13 cellular contexts compared by ENCODE assay signal in the genomic region with DNA sequence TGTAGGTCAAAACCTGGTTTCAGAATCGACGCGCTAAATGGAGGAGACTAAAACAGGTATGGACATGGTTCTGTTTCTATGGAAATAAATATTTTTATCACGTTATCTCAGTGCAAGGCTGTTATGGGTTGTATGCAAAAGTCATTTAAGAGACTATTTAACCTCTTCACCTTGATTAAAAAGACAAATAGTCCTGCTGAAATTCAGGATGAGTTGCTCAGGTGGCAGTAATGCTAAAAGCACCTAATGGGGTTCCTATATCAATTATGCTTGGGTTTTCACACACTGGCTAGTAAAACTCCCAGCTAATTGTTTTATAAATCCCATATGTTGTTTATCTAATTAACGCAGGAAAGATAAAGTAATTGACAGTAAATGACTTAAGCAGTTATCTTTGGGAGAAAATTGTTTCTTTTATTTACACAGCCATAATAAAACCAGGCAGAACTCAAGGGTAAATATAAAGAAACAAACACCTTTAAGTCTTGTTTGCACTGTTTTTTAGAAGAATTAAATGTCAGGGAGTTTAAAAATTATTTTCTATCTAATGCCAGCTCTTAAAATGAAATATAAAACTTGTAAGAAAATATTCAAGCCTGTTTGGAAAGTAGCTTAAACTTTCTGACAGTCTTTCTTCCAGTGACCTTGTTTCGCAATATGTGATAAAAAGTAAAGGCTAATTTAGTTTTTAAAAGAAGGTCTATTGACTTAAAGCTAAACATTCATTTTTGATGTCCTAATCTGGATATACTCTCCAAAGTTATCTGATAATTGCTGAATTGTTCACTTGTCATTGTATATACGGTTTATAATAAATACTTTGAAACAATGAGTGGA. TPM values are rescaled to one million over a fixed set of nuclear protein-coding genes. Genes with fewer than 3 reads are reported as not detected.
DNase-seq lines count a peak whose midpoint lies in the region; ATAC-seq, FAIRE-seq and TF ChIP-seq lines count a peak whose summit lies in the region.
"Had no signal": no experiment of that assay in that cellular context is flagged by ENCODE, and none has a peak within 500 bp of the region (broad histone marks: within the 10 kb centered on the region; RNA-seq: fewer than 3 reads in every experiment).

No MANE protein-coding gene starts in this region.

- CTCF ChIA-PET in endothelial cell of umbilical vein (lab: Charles Lee), result interaction anchor here (1.1 to 5.6 kb wide), 6 partner anchors 11 to 155 kb away, joined by 3 to 61 read pairs (median 6); partner anchors contain the start of gene EXOC6

- H3K9me1 ChIP-seq in endothelial cell of umbilical vein (replicated peaks; ENCODE audit: control insufficient read depth, extremely low read depth, insufficient read depth, low read length), result no peaks in the 10 kb centered on the region

- H4K20me1 ChIP-seq in DOHH2 (ENCODE audit: control insufficient read depth, insufficient read depth, low read depth, low read length) (0 out of 2 replicates have a peak, but pooled peaks cover 4% of the 10 kb centered on the region), endothelial cell of umbilical vein (replicated peaks; ENCODE audit: control insufficient read depth, extremely low read depth, insufficient read depth, low read length) (peaks cover 3% of the 10 kb centered on the region), osteoblast (ENCODE audit: insufficient read depth, low read length) (no peaks in the 10 kb centered on the region)

- BruUV-seq in endothelial cell of umbilical vein (replicated peaks; lab: Mats Ljungman, UMichigan), result no TSS peak

- no peak for ATAC-seq in GM21619 (IDR thresholded peaks at IDR 0.05; ENCODE audit: unreplicated experiment)
- ATAC-seq: left cardiac atrium had no signal

- DNase-seq in NB4 (ENCODE audit: low read depth) (no peak), endothelial cell of umbilical vein (ENCODE audit: low read depth, low spot score) (peak; percentile 29), osteoblast (ENCODE audit: insufficient read length, low spot score, missing footprints) (peak; percentile 21), ecto neural progenitor cell (ENCODE audit: low spot score) (no peak), amygdala (lab: John Stamatoyannopoulos, UW) (no peak), NCI-H2029 treated with DMSO at 0.1 percent for 48 hours (lab: John Stamatoyannopoulos, UW) (no peak)
- DNase-seq: effector memory CD4-positive, alpha-beta T cell; GDM1; left cardiac atrium; NCI-H526; stimulated activated CD4-positive, alpha-beta T cell treated with anti-CD3 and anti-CD28 coated beads, Interleukin-12 subunit alpha, Interleukin-12 subunit beta, amount 100 ng/mL, for 4 hours had no signal

- TF ChIP-seq CTCF in DOHH2 (IDR thresholded peaks at IDR 0.05; ENCODE audit: low read depth, low read length, poor library complexity, severe bottlenecking) (no peak), NB4 (IDR thresholded peaks at IDR 0.05; ENCODE audit: low read depth, low read length) (no peak), endothelial cell of umbilical vein (IDR thresholded peaks at IDR 0.05; ENCODE audit: extremely low read depth in 1 of 2, insufficient read depth in 1 of 2, low read depth in 1 of 2, low read length in 2 of 2) (no peak), osteoblast (IDR thresholded peaks at IDR 0.05; ENCODE audit: extremely low read depth, low read depth, low read length) (no peak)

- H3K4me3 ChIP-seq in DOHH2 (ENCODE audit: low read length), result peak overlapping the region; percentile 84
- H3K4me3 ChIP-seq in NB4 (ENCODE audit: low read depth, low read length), result peak overlapping the region; percentile 94
- H3K4me3 ChIP-seq in endothelial cell of umbilical vein (replicated peaks in 1 of 3; ENCODE audit: insufficient read depth in 1 of 3, low read depth in 1 of 3, low read length in 3 of 3), result peak overlapping the region; percentile 48 to 98 (median 91)
- no peak overlapping the region for H3K4me3 ChIP-seq in osteoblast (ENCODE audit: insufficient read depth, low read length)

- no peak overlapping the region for H2AFZ ChIP-seq in endothelial cell of umbilical vein (ENCODE audit: low read depth, low read length)
- H2AFZ ChIP-seq in osteoblast (ENCODE audit: low read length), result no peak overlapping the region

- H3K36me3 ChIP-seq in DOHH2 (ENCODE audit: control insufficient read depth, low read length) (peaks cover 8% of the 10 kb centered on the region), endothelial cell of umbilical vein (ENCODE audit: control insufficient read depth in 2 of 2, extremely low read depth in 1 of 2, insufficient read depth in 2 of 2, low read length in 2 of 2) (peaks cover 2 to 29% of the 10 kb centered on the region in 2 experiments), osteoblast (ENCODE audit: insufficient read depth, low read length) (no peaks in the 10 kb centered on the region)

- dilution Hi-C loops in endothelial cell of umbilical vein (cut with MboI; ENCODE audit: extremely low pct_ligation_motif_present, low sequenced_read_pairs), result no loop called here

- H3K9me2 ChIP-seq in DOHH2 (replicated peaks; ENCODE audit: control insufficient read depth, low read length), result no peaks in the 10 kb centered on the region

- H3K9me3 ChIP-seq in DOHH2 (ENCODE audit: control insufficient read depth, insufficient read depth, low read length) (no peaks in the 10 kb centered on the region), endothelial cell of umbilical vein (replicated peaks; ENCODE audit: control insufficient read depth, insufficient read depth, low read length) (no peaks in the 10 kb centered on the region), osteoblast (ENCODE audit: low read depth, low read length) (no peaks in the 10 kb centered on the region)

- H3K4me2 ChIP-seq in DOHH2 (ENCODE audit: low read length), result peak overlapping the region; percentile 97
- H3K4me2 ChIP-seq in endothelial cell of umbilical vein (ENCODE audit: insufficient read depth, low read length), result peak overlapping the region; percentile 100
- no peak overlapping the region for H3K4me2 ChIP-seq in osteoblast (ENCODE audit: insufficient read depth, low read length)

- H3K27me3 ChIP-seq in DOHH2 (ENCODE audit: control insufficient read depth, low read length), result peaks cover 64% of the 10 kb centered on the region
- no peaks in the 10 kb centered on the region for H3K27me3 ChIP-seq in endothelial cell of umbilical vein (ENCODE audit: control insufficient read depth in 2 of 2, insufficient read depth in 2 of 2, low read length in 2 of 2)
- no peaks in the 10 kb centered on the region for H3K27me3 ChIP-seq in osteoblast (ENCODE audit: insufficient read depth, low read length)

- H3K27ac ChIP-seq in DOHH2 (ENCODE audit: low read depth, low read length) (no peak overlapping the region), endothelial cell of umbilical vein (ENCODE audit: insufficient read depth, low read depth, low read length) (peak overlapping the region; percentile 73), osteoblast (ENCODE audit: low read depth, low read length) (no peak overlapping the region)

- no peaks in the 10 kb centered on the region for H3K79me2 ChIP-seq in DOHH2 (ENCODE audit: control insufficient read depth, low read length)
- H3K79me2 ChIP-seq in endothelial cell of umbilical vein (ENCODE audit: control insufficient read depth, insufficient read depth, low read length), result peaks cover 56% of the 10 kb centered on the region
- no peaks in the 10 kb centered on the region for H3K79me2 ChIP-seq in osteoblast (ENCODE audit: insufficient read depth, low read length)

- intact Hi-C loops in endothelial cell of umbilical vein (cut with micrococcal nuclease), result no loop called here

- peaks cover 42% of the 10 kb centered on the region for H3K4me1 ChIP-seq in DOHH2 (ENCODE audit: control insufficient read depth, low read length)
- H3K4me1 ChIP-seq in endothelial cell of umbilical vein (ENCODE audit: control insufficient read depth, extremely low read depth, insufficient read depth, low read length), result peaks cover 56% of the 10 kb centered on the region
- H3K4me1 ChIP-seq in osteoblast (ENCODE audit: insufficient read depth, low read length), result no peaks in the 10 kb centered on the region

- peak overlapping the region; percentile 93 for H3K9ac ChIP-seq in endothelial cell of umbilical vein (replicated peaks; ENCODE audit: extremely low read depth, insufficient read depth, low read length)

- no peak for FAIRE-seq in endothelial cell of umbilical vein (lab: Jason Lieb, UNC)

- POLR2A ChIA-PET in endothelial cell of umbilical vein (lab: Charles Lee), result interaction anchor here (1.1 to 2.0 kb wide), 2 partner anchors 130 to 150 kb away, joined by 3 to 6 read pairs; no protein-coding TSS in a partner anchor

- peaks cover 31% of the 10 kb centered on the region for H3F3A ChIP-seq in DOHH2 (ENCODE audit: control insufficient read depth, insufficient read depth)

- TF ChIP-seq POLR2A in NB4 (IDR thresholded peaks at IDR 0.05; ENCODE audit: extremely low read depth, insufficient read length) (no peak), endothelial cell of umbilical vein (IDR thresholded peaks at IDR 0.05; ENCODE audit: low read depth, low read length) (no peak)

TF ChIP-seq in endothelial cell of umbilical vein, 7 proteins besides CTCF, POLR2A, EP300 and RAD21:
- TF ChIP-seq, protein P1, sequence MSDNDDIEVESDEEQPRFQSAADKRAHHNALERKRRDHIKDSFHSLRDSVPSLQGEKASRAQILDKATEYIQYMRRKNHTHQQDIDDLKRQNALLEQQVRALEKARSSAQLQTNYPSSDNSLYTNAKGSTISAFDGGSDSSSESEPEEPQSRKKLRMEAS (IDR thresholded peaks at IDR 0.05; ENCODE audit: insufficient read depth, insufficient read length), result no peak
- TF ChIP-seq JUN (IDR thresholded peaks at IDR 0.05; ENCODE audit: borderline replicate concordance, insufficient read depth, insufficient read length, low read depth), result no peak
- TF ChIP-seq FOS (IDR thresholded peaks at IDR 0.05; ENCODE audit: borderline replicate concordance, insufficient read depth, low read length), result no peak
- TF ChIP-seq MYC (IDR thresholded peaks at IDR 0.05; ENCODE audit: low read depth, low read length), result no peak
- TF ChIP-seq POLR2AphosphoS5 (IDR thresholded peaks at IDR 0.05; ENCODE audit: insufficient read depth, low read depth, low read length), result no peak
- TF ChIP-seq GATA2 (IDR thresholded peaks at IDR 0.05; ENCODE audit: insufficient read depth, insufficient read length, low read depth, low read length), result no peak

RNA-seq across cellular contexts. Expression of gene HHEX, which starts 3.2 kb away (rescaled TPM):
- total RNA-seq in endothelial cell of umbilical vein, result 109 and 110 TPM in 2 replicates
- 71.6 and 81.0 TPM in 2 replicates for polyA plus RNA-seq in endothelial cell of umbilical vein
- 51.0 and 65.0 TPM in 2 replicates for polyA plus RNA-seq in endothelial cell of umbilical vein (2011; cell fraction: cytosol; rRNA removed)
- 164 and 236 TPM in 2 replicates for polyA plus RNA-seq in endothelial cell of umbilical vein (2011; cell fraction: nucleus; rRNA removed)
- polyA plus RNA-seq in endothelial cell of umbilical vein (2012), result 93.4 and 105 TPM in 2 replicates
- polyA minus RNA-seq in endothelial cell of umbilical vein, result 87.6 and 102 TPM in 2 replicates
- polyA minus RNA-seq in endothelial cell of umbilical vein (2011; cell fraction: cytosol; rRNA and poly(A)+ RNA removed), result 4.6 TPM
- polyA minus RNA-seq in endothelial cell of umbilical vein (2011; cell fraction: nucleus; rRNA and poly(A)+ RNA removed), result 48.7 and 62.1 TPM in 2 replicates
- total RNA-seq in osteoblast, result 0.36 and 0.59 TPM in 2 replicates

Comparison
In these comparisons a context has a peak if more than half of its experiments do, and no peak if none do; other contexts are left out.
1. DNase-seq: peak in endothelial cell of umbilical vein (single experiment) and osteoblast (single experiment); none in NB4 (single experiment), ecto neural progenitor cell (single experiment), amygdala (0 of 56) and NCI-H2029 treated with DMSO at 0.1 percent for 48 hours (single experiment).
2. RNA of gene HHEX, which starts 3.2 kb away (total RNA-seq): 109 to 110 TPM in endothelial cell of umbilical vein; 0.36 to 0.59 TPM in osteoblast; every median in the first group is over 10 times any median in the second.